13 cellular contexts compared by ENCODE assay signal in the genomic region with DNA sequence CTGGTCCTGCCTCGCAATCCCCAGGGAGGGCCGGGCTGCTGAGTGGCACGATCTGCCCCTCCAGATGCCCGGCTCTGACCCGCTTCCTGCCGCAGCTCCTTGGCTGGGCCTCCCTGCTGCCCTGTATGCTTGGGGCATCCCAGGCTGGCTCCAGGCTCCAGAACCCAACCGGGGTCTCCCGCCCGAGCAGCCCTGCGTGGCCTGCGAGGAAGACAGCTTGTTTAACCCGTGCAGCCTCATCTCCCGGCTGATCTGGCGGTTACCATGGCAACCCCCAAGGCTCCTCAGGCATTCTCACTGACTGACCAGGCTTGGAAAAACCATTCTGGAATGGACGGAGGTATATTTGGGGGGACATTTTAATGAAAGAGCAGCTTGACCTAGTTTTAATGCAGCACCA.
"Had no signal": no experiment of that assay in that cellular context is flagged by ENCODE, and none has a peak within 500 bp of the region (broad histone marks: within the 10 kb centered on the region; RNA-seq: fewer than 3 reads in every experiment).

No MANE protein-coding gene starts in this region.

- ATAC-seq: activated CD8-positive, alpha-beta T cell treated with anti-CD3 and anti-CD28 coated beads, Interleukin-2, amount 10 ng/mL, durations not matched to agents 7 days and 5 days; activated naive CD8-positive, alpha-beta T cell treated with anti-CD3 and anti-CD28 coated beads, Interleukin-2, amount 50 U/mL, for 24 hours; left lobe of liver; natural killer cell had no signal

- H3K27me3 ChIP-seq: ovary had no signal

- H3K9me3 ChIP-seq: ovary, thoracic aorta had no signal

- H3K36me3 ChIP-seq: ovary, thoracic aorta had no signal

- H3K27ac ChIP-seq: ovary, thoracic aorta had no signal

- H3K4me3 ChIP-seq: ovary, thoracic aorta had no signal

- DNase-seq: activated CD4-positive, alpha-beta T cell treated with anti-CD3 and anti-CD28 coated beads for 1 hour; activated CD8-positive, alpha-beta memory T cell treated with anti-CD3 and anti-CD28 coated beads, Interleukin-2, amount 50 U/mL, for 48 hours; activated CD8-positive, alpha-beta T cell treated with anti-CD3 and anti-CD28 coated beads, Interleukin-2, amount 10 ng/mL, durations not matched to agents 7 days and 5 days; activated naive CD4-positive, alpha-beta T cell; activated naive CD8-positive, alpha-beta T cell treated with anti-CD3 and anti-CD28 coated beads, Interleukin-2, amount 50 U/mL, for 24 hours; mammary epithelial cell; natural killer cell; ovary; stimulated activated CD4-positive, alpha-beta T cell treated with anti-CD3 and anti-CD28 coated beads, Interleukin-15, amount 100 ng/mL, for 24 hours; stimulated activated CD4-positive, alpha-beta T cell treated with anti-CD3 and anti-CD28 coated beads, Interleukin-4, amount 100 ng/mL, for 24 hours; SW 1271 had no signal
